Comparison of ENCODE assay signal across 15 cellular contexts in genomic region chr19:15471639-15472101, GRCh38. TPM values are rescaled to one million over a fixed set of nuclear protein-coding genes. Genes with fewer than 3 reads are reported as not detected.
DNase-seq lines count a peak whose midpoint lies in the region; ATAC-seq and TF ChIP-seq lines count a peak whose summit lies in the region.
"Had no signal": no experiment of that assay in that cellular context is flagged by ENCODE, and none has a peak within 500 bp of the region (broad histone marks: within the 10 kb centered on the region; RNA-seq: fewer than 3 reads in every experiment).

No MANE protein-coding gene starts in this region.

- no peaks in the 10 kb centered on the region for H3K36me3 ChIP-seq in esophagus muscularis mucosa

- H3K27ac Mint-ChIP-seq in activated T-cell treated with anti-CD3 and anti-CD28 coated beads, Interleukin-2, amount 50 U/mL, for 24 hours = no peak overlapping the region
- H3K27ac Mint-ChIP-seq in T-cell = no peak overlapping the region
- peak overlapping the region in 1 of 6 donors; percentile 24 for H3K27ac Mint-ChIP-seq in immature natural killer cell
- peak overlapping the region; percentile 9 for H3K27ac Mint-ChIP-seq in stimulated activated naive B cell treated with anti-CD40 and anti-IgM and Interleukin-4, amounts not matched to agents 10 μg/mL and 1 μg/mL and 100 μg/mL, for 72 hours
- no peak overlapping the region for H3K27ac Mint-ChIP-seq in osteocyte (ENCODE audit: unreplicated experiment)

- TF ChIP-seq POLR2A in esophagus muscularis mucosa (IDR thresholded peaks at IDR 0.05; ENCODE audit: low read depth) = no peak

- DNase-seq in activated T-cell treated with anti-CD3 and anti-CD28 coated beads, Interleukin-2, amount 50 U/mL, for 24 hours = peak; percentile 23
- no peak for DNase-seq in activated T-cell treated with anti-CD3 and anti-CD28 coated beads, Interleukin-2, amount 50 U/mL, for 48 hours
- DNase-seq in T-cell (no peak), immature natural killer cell (no peak), osteocyte (ENCODE audit: extremely low spot score, unreplicated experiment) (no peak), esophagus muscularis mucosa (ENCODE audit: extremely low spot score) (no peak)
- DNase-seq in stimulated activated naive B cell treated with anti-CD40 and anti-IgM and Interleukin-4, amounts not matched to agents 10 μg/mL and 1 μg/mL and 100 μg/mL, for 72 hours = no peak
- DNase-seq: IMR-90, NCI-H187 treated with DMSO at 0.1 percent for 48 hours, NCI-H446 treated with DMSO at 0.1 percent for 48 hours, SHP77 treated with DMSO at 0.1 percent for 48 hours had no signal

- CTCF ChIA-PET in T-cell (lab: Charles Lee) = no interaction called here

- peaks cover 46% of the 10 kb centered on the region for H3K4me1 Mint-ChIP-seq in activated T-cell treated with anti-CD3 and anti-CD28 coated beads, Interleukin-2, amount 50 U/mL, for 24 hours (ENCODE audit: low read depth)
- H3K4me1 Mint-ChIP-seq in T-cell (peaks cover 45 to 53% (median 50%) of the 10 kb centered on the region in 3 donors), immature natural killer cell (peaks cover 39 to 44% of the 10 kb centered on the region in 2 donors), osteocyte (ENCODE audit: unreplicated experiment) (no peaks in the 10 kb centered on the region)
- H3K4me1 Mint-ChIP-seq in stimulated activated naive B cell treated with anti-CD40 and anti-IgM and Interleukin-4, amounts not matched to agents 10 μg/mL and 1 μg/mL and 100 μg/mL, for 72 hours = peaks cover 29 to 34% of the 10 kb centered on the region in 2 donors

- peaks cover 0 to 54% (median 17%) of the 10 kb centered on the region in 4 donors for H3K27me3 ChIP-seq in esophagus muscularis mucosa

- H3K9me3 Mint-ChIP-seq in activated T-cell treated with anti-CD3 and anti-CD28 coated beads, Interleukin-2, amount 50 U/mL, for 24 hours = no peaks in the 10 kb centered on the region
- H3K9me3 Mint-ChIP-seq in T-cell = no peaks in the 10 kb centered on the region
- no peaks in the 10 kb centered on the region for H3K9me3 Mint-ChIP-seq in immature natural killer cell
- H3K9me3 Mint-ChIP-seq in stimulated activated naive B cell treated with anti-CD40 and anti-IgM and Interleukin-4, amounts not matched to agents 10 μg/mL and 1 μg/mL and 100 μg/mL, for 72 hours = no peaks in the 10 kb centered on the region
- peaks cover 4% of the 10 kb centered on the region for H3K9me3 Mint-ChIP-seq in osteocyte (ENCODE audit: unreplicated experiment)

- no peak for TF ChIP-seq CTCF in osteocyte (IDR thresholded peaks at IDR 0.05)
- no peak for TF ChIP-seq CTCF in esophagus muscularis mucosa (IDR thresholded peaks at IDR 0.05)

- no peak for TF ChIP-seq EP300 in esophagus muscularis mucosa (IDR thresholded peaks at IDR 0.05)

- intact Hi-C loops in esophagus muscularis mucosa (cut with DNase I) = no loop called here

- ATAC-seq in T-cell (replicated peaks in 1 of 4) = no peak
- ATAC-seq in stimulated activated naive B cell treated with anti-CD40 and anti-IgM and Interleukin-4, amounts not matched to agents 10 μg/mL and 1 μg/mL and 100 μg/mL, for 72 hours (replicated peaks) = no peak
- no peak for ATAC-seq in GM21825 (IDR thresholded peaks at IDR 0.05; ENCODE audit: unreplicated experiment)

- peaks cover 0 to 5% (median 0%) of the 10 kb centered on the region in 4 donors for H3K9me3 ChIP-seq in esophagus muscularis mucosa

- no peak overlapping the region for H3K27ac ChIP-seq in esophagus muscularis mucosa (replicated peaks in 1 of 4)

- WGBS in esophagus muscularis mucosa = 51% methylated on average over 20 of the region's 31 CpGs

- peaks cover 7 to 15% (median 10%) of the 10 kb centered on the region in 4 donors for H3K4me1 ChIP-seq in esophagus muscularis mucosa

- no peak overlapping the region for H3K4me3 ChIP-seq in esophagus muscularis mucosa

- POLR2A ChIA-PET in T-cell (lab: Charles Lee) = no interaction called here

- H3K4me3 Mint-ChIP-seq in activated T-cell treated with anti-CD3 and anti-CD28 coated beads, Interleukin-2, amount 50 U/mL, for 24 hours = no peak overlapping the region
- H3K4me3 Mint-ChIP-seq in T-cell (peak overlapping the region in 2 of 3 donors; percentile 28 to 89), immature natural killer cell (peak overlapping the region in 4 of 5 donors; percentile 23 to 45 (median 30)), osteocyte (ENCODE audit: unreplicated experiment) (no peak overlapping the region)
- no peak overlapping the region for H3K4me3 Mint-ChIP-seq in stimulated activated naive B cell treated with anti-CD40 and anti-IgM and Interleukin-4, amounts not matched to agents 10 μg/mL and 1 μg/mL and 100 μg/mL, for 72 hours

- peaks cover 4% of the 10 kb centered on the region for H3K36me3 Mint-ChIP-seq in activated T-cell treated with anti-CD3 and anti-CD28 coated beads, Interleukin-2, amount 50 U/mL, for 24 hours (ENCODE audit: low read depth)
- H3K36me3 Mint-ChIP-seq in T-cell (no peaks in the 10 kb centered on the region), immature natural killer cell (no peaks in the 10 kb centered on the region), osteocyte (ENCODE audit: unreplicated experiment) (no peaks in the 10 kb centered on the region)
- H3K36me3 Mint-ChIP-seq in stimulated activated naive B cell treated with anti-CD40 and anti-IgM and Interleukin-4, amounts not matched to agents 10 μg/mL and 1 μg/mL and 100 μg/mL, for 72 hours = peaks cover 4 to 14% of the 10 kb centered on the region in 2 donors

- H3K27me3 Mint-ChIP-seq in activated T-cell treated with anti-CD3 and anti-CD28 coated beads, Interleukin-2, amount 50 U/mL, for 24 hours = no peaks in the 10 kb centered on the region
- H3K27me3 Mint-ChIP-seq in T-cell (peaks cover 0 to 3% of the 10 kb centered on the region in 2 donors), immature natural killer cell (ENCODE audit: low read depth in 3 of 3) (peaks cover 2 to 9% (median 6%) of the 10 kb centered on the region in 3 donors), osteocyte (ENCODE audit: unreplicated experiment) (peaks cover 15% of the 10 kb centered on the region)
- H3K27me3 Mint-ChIP-seq in stimulated activated naive B cell treated with anti-CD40 and anti-IgM and Interleukin-4, amounts not matched to agents 10 μg/mL and 1 μg/mL and 100 μg/mL, for 72 hours = peaks cover 28 to 35% of the 10 kb centered on the region in 2 donors

RNA-seq across cellular contexts. Expression of gene RASAL3, which starts 7.3 kb away (rescaled TPM):
- total RNA-seq in T-cell = 100 to 1,000 TPM; 166 to 296 (median 284) TPM
- 100 to 1,000 TPM in 1 of 3 donors, 10 to 100 TPM in 2; 71.5 to 114 (median 89.1) TPM for polyA plus RNA-seq in immature natural killer cell
- not detected in 2 replicates for total RNA-seq in osteocyte
- 1 to 10 TPM; 2.5 to 3.9 (median 2.8) TPM for total RNA-seq in esophagus muscularis mucosa
- total RNA-seq: Daoy, H4, IMR-90 had no signal

RNA-seq across cellular contexts. Expression of gene PGLYRP2, which starts 7.6 kb away (rescaled TPM):
- 1 to 10 TPM in 1 of 5 donors, under 1 TPM in 4; 0.13 to 1.3 (median 0.72) TPM for total RNA-seq in T-cell
- under 1 TPM in 2 of 3 donors, not detected in 1; 0.10 to 0.17 TPM for polyA plus RNA-seq in immature natural killer cell
- total RNA-seq in osteocyte = not detected in 2 replicates
- not detected for total RNA-seq in esophagus muscularis mucosa
- total RNA-seq: H4, IMR-90, LHCN-M2 had no signal
- polyA plus RNA-seq: IMR-90 had no signal

RNA-seq across cellular contexts. Expression of gene WIZ, which starts 21.9 kb away (rescaled TPM):
- 10 to 100 TPM; 19.7 to 39.1 (median 34.6) TPM for total RNA-seq in T-cell
- polyA plus RNA-seq in immature natural killer cell = 1 to 10 TPM in 1 of 3 donors, under 1 TPM in 1, not detected in 1; 0.78 to 1.5 TPM
- total RNA-seq in osteocyte = 52.4 and 55.0 TPM in 2 replicates
- total RNA-seq in esophagus muscularis mucosa = 10 to 100 TPM; 36.1 to 74.3 (median 50.3) TPM

RNA-seq across cellular contexts. Expression of gene CYP4F22, which starts 36.7 kb away (rescaled TPM):
- total RNA-seq in T-cell = 1 to 10 TPM in 3 of 5 donors, under 1 TPM in 2; 0.73 to 1.6 (median 1.3) TPM
- polyA plus RNA-seq in immature natural killer cell = 1 to 10 TPM in 2 of 3 donors, not detected in 1; 1.3 to 2.7 TPM
- not detected in 2 replicates for total RNA-seq in osteocyte
- not detected for total RNA-seq in esophagus muscularis mucosa
- total RNA-seq: IMR-90, LHCN-M2 had no signal
- polyA plus RNA-seq: IMR-90 had no signal

RNA-seq across cellular contexts. Expression of gene AKAP8L, which starts 52.9 kb away (rescaled TPM):
- total RNA-seq in T-cell (100 to 1,000 TPM; 134 to 198 (median 184) TPM), osteocyte (96.2 and 104 TPM in 2 replicates), esophagus muscularis mucosa (10 to 100 TPM; 52.8 to 87.8 (median 69.4) TPM)
- polyA plus RNA-seq in immature natural killer cell = 10 to 100 TPM; 28.4 to 58.5 (median 29.6) TPM

Comparison
In these comparisons a context has a peak if more than half of its experiments do, and no peak if none do; other contexts are left out.
1. H3K4me3 Mint-ChIP-seq: peak in T-cell (2 of 3) and immature natural killer cell (4 of 5); none in activated T-cell treated with anti-CD3 and anti-CD28 coated beads, Interleukin-2, amount 50 U/mL, for 24 hours (single experiment), stimulated activated naive B cell treated with anti-CD40 and anti-IgM and Interleukin-4, amounts not matched to agents 10 μg/mL and 1 μg/mL and 100 μg/mL, for 72 hours (0 of 2) and osteocyte (single experiment).
2. RNA of gene RASAL3, which starts 7.3 kb away (total RNA-seq): 166 to 296 TPM in T-cell; 2.5 to 3.9 TPM in esophagus muscularis mucosa and not detected in osteocyte; every median in the first group is over 10 times any median in the second.